Comparison of ENCODE assay signal across 2 cellular contexts in the genomic region with DNA sequence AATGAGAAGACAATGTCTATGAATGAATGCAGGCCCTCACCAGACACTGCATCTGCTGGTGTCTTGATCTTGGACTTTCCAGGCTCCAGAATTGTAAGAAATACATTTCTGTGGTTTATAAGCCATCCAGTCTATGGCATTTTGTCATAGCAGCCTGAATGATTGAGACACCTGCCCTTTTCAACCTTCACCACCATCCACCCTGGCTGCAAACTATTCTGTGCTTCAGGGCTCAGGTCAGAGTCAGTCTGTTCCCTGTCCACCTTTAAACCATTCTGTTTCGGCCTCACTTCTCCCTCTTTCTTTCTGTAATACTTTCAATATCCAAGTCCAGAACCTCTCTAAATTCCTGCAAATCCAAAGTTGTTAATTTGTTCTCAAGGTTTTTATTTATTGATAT.
TF ChIP-seq lines count a peak whose summit lies in the region.

No MANE protein-coding gene starts in this region.

TF ChIP-seq in liver, 16 proteins besides CTCF, POLR2A, EP300 and RAD21:
- TF ChIP-seq HNF4A (conservative IDR thresholded peaks at IDR 0.05) (peak; percentile 13 to 37), TAF1 (conservative IDR thresholded peaks at IDR 0.05) (no peak)
TF ChIP-seq in liver: peak in this region for 1.

TF ChIP-seq in HepG2, 621 proteins besides CTCF, POLR2A, EP300 and RAD21:
- TF ChIP-seq, protein P1, sequence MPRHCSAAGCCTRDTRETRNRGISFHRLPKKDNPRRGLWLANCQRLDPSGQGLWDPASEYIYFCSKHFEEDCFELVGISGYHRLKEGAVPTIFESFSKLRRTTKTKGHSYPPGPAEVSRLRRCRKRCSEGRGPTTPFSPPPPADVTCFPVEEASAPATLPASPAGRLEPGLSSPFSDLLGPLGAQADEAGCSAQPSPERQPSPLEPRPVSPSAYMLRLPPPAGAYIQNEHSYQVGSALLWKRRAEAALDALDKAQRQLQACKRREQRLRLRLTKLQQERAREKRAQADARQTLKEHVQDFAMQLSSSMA (CRISPR knock-in tag; IDR thresholded peaks at IDR 0.05): no peak
- no peak for TF ChIP-seq ELF4 (CRISPR knock-in tag; IDR thresholded peaks at IDR 0.05; ENCODE audit: borderline replicate concordance)
- no peak for TF ChIP-seq ZNF773 (CRISPR knock-in tag; IDR thresholded peaks at IDR 0.05; ENCODE audit: borderline replicate concordance)
- no peak for TF ChIP-seq PHF20 (CRISPR knock-in tag; IDR thresholded peaks at IDR 0.05)
- no peak for TF ChIP-seq CEBPB (IDR thresholded peaks at IDR 0.05; ENCODE audit: borderline replicate concordance, low read depth, low read length)
- no peak for TF ChIP-seq ZFP1 (CRISPR knock-in tag; IDR thresholded peaks at IDR 0.05)
- TF ChIP-seq TOE1 (CRISPR knock-in tag; IDR thresholded peaks at IDR 0.05): no peak
- TF ChIP-seq, protein P2, sequence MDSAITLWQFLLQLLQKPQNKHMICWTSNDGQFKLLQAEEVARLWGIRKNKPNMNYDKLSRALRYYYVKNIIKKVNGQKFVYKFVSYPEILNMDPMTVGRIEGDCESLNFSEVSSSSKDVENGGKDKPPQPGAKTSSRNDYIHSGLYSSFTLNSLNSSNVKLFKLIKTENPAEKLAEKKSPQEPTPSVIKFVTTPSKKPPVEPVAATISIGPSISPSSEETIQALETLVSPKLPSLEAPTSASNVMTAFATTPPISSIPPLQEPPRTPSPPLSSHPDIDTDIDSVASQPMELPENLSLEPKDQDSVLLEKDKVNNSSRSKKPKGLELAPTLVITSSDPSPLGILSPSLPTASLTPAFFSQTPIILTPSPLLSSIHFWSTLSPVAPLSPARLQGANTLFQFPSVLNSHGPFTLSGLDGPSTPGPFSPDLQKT (CRISPR knock-in tag; IDR thresholded peaks at IDR 0.05; ENCODE audit: borderline replicate concordance): no peak
- no peak for TF ChIP-seq SOX13 (IDR thresholded peaks at IDR 0.05)
- TF ChIP-seq SOX13 (CRISPR knock-in tag; conservative IDR thresholded peaks at IDR 0.05 in 1 of 2, IDR thresholded peaks at IDR 0.05 in 1 of 2): no peak
- TF ChIP-seq, protein P3, sequence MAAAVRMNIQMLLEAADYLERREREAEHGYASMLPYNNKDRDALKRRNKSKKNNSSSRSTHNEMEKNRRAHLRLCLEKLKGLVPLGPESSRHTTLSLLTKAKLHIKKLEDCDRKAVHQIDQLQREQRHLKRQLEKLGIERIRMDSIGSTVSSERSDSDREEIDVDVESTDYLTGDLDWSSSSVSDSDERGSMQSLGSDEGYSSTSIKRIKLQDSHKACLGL (CRISPR knock-in tag; IDR thresholded peaks at IDR 0.05): no peak
- TF ChIP-seq, protein P4, sequence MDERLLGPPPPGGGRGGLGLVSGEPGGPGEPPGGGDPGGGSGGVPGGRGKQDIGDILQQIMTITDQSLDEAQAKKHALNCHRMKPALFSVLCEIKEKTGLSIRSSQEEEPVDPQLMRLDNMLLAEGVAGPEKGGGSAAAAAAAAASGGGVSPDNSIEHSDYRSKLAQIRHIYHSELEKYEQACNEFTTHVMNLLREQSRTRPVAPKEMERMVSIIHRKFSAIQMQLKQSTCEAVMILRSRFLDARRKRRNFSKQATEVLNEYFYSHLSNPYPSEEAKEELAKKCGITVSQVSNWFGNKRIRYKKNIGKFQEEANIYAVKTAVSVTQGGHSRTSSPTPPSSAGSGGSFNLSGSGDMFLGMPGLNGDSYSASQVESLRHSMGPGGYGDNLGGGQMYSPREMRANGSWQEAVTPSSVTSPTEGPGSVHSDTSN (CRISPR knock-in tag; IDR thresholded peaks at IDR 0.05): no peak
